ENCODE assay signal across 1 cellular context in genomic region chr18:158128-159036, GRCh38.
TF ChIP-seq lines count a peak whose summit lies in the region.

Gene USP14, plus strand, starts transcription at chr18:158557. Its CDS starts 142 bp downstream, at chr18:158699.

TF ChIP-seq in HepG2, 621 proteins besides CTCF, POLR2A, EP300 and RAD21 (continued from another document and continues in another):
- TF ChIP-seq ZNF318 (CRISPR knock-in tag; IDR thresholded peaks at IDR 0.05) (peak; percentile 74; the same call in 1 of the 2 replicates), ZNF619 (CRISPR knock-in tag; IDR thresholded peaks at IDR 0.05) (no peak), SNRNP70 (IDR thresholded peaks at IDR 0.05; ENCODE audit: low read depth, low read length) (no peak), HOXD1 (CRISPR knock-in tag; IDR thresholded peaks at IDR 0.05) (peak; percentile 88), ZNF383 (CRISPR knock-in tag; IDR thresholded peaks at IDR 0.05; ENCODE audit: borderline replicate concordance) (no peak), NR3C1 (CRISPR knock-in tag; IDR thresholded peaks at IDR 0.05) (no peak), ZBTB49 (CRISPR knock-in tag; IDR thresholded peaks at IDR 0.05; ENCODE audit: borderline replicate concordance) (peak; percentile 94), BCL3 (CRISPR knock-in tag; IDR thresholded peaks at IDR 0.05) (peak; percentile 70), MLLT10 (CRISPR knock-in tag; IDR thresholded peaks at IDR 0.05) (no peak), ZNF83 (CRISPR knock-in tag; IDR thresholded peaks at IDR 0.05; ENCODE audit: borderline replicate concordance) (peak; percentile 89; the same call in 1 of the 2 replicates), ZNF382 (CRISPR knock-in tag; IDR thresholded peaks at IDR 0.05; ENCODE audit: borderline replicate concordance) (no peak), ZNF839 (CRISPR knock-in tag; IDR thresholded peaks at IDR 0.05; ENCODE audit: borderline replicate concordance) (peak; percentile 41; the same call in 1 of the 2 replicates), ZNF720 (CRISPR knock-in tag; IDR thresholded peaks at IDR 0.05) (0 out of 2 replicates have a peak, but pooled peaks have one; percentile 77), E2F5 (CRISPR knock-in tag; conservative IDR thresholded peaks at IDR 0.05) (peak; percentile 53; the same call in 1 of the 2 replicates), MYPOP (CRISPR knock-in tag; IDR thresholded peaks at IDR 0.05) (peak; percentile 93), ZNF335 (CRISPR knock-in tag; IDR thresholded peaks at IDR 0.05) (no peak), SOX6 (IDR thresholded peaks at IDR 0.05) (no peak), SOX6 (CRISPR knock-in tag; IDR thresholded peaks at IDR 0.05) (peak; percentile 51), FOXJ3 (CRISPR knock-in tag; IDR thresholded peaks at IDR 0.05; ENCODE audit: borderline replicate concordance) (no peak), ISX (CRISPR knock-in tag; conservative IDR thresholded peaks at IDR 0.05) (no peak), ZFP36 (IDR thresholded peaks at IDR 0.05; ENCODE audit: borderline replicate concordance, low read depth, low read length, partially characterized antibody) (no peak), MZF1 (CRISPR knock-in tag; IDR thresholded peaks at IDR 0.05; ENCODE audit: borderline replicate concordance) (no peak), STAG1 (CRISPR knock-in tag; IDR thresholded peaks at IDR 0.05) (no peak; the same call in 1 of the 2 replicates), ZNF574 (CRISPR knock-in tag; IDR thresholded peaks at IDR 0.05) (peak; percentile 93), GTF2F1 (IDR thresholded peaks at IDR 0.05; ENCODE audit: low read length) (no peak), ZNF430 (CRISPR knock-in tag; IDR thresholded peaks at IDR 0.05) (peak; percentile 96), CREB3 (CRISPR knock-in tag; IDR thresholded peaks at IDR 0.05) (peak; percentile 91), MAFF (IDR thresholded peaks at IDR 0.05; ENCODE audit: low read depth, low read length) (no peak), FOXK1 (CRISPR knock-in tag; IDR thresholded peaks at IDR 0.05; ENCODE audit: borderline replicate concordance, low read depth) (peak; percentile 75; the same call in 1 of the 2 replicates), IRF2 (CRISPR knock-in tag; IDR thresholded peaks at IDR 0.05) (peak; percentile 56; the same call in 1 of the 2 replicates), ZNF292 (CRISPR knock-in tag; IDR thresholded peaks at IDR 0.05; ENCODE audit: borderline replicate concordance, low read depth) (0 out of 2 replicates have a peak, but pooled peaks have one; percentile 10), CEBPG (CRISPR knock-in tag; IDR thresholded peaks at IDR 0.05) (peak; percentile 24; the same call in 1 of the 2 replicates), MED8 (CRISPR knock-in tag; IDR thresholded peaks at IDR 0.05; ENCODE audit: insufficient replicate concordance) (no peak), ZNF142 (CRISPR knock-in tag; IDR thresholded peaks at IDR 0.05) (peak; percentile 84)
